1 cellular context compared by ENCODE assay signal in genomic region chr4:143184503-143185252, GRCh38.
TF ChIP-seq lines count a peak whose summit lies in the region.

Gene USP38, plus strand, starts transcription at chr4:143184917. Its CDS starts 534 bp downstream, at chr4:143185451.

TF ChIP-seq in HEK293, 187 proteins besides CTCF, POLR2A, EP300 and RAD21 (continued from another document and continues in another):
- TF ChIP-seq ZNF202 (tag by site-specific recombination; IDR thresholded peaks at IDR 0.05; ENCODE audit: borderline replicate concordance) (no peak), ZNF37A (tag by site-specific recombination; IDR thresholded peaks at IDR 0.05) (no peak), ZNF785 (tag by site-specific recombination; IDR thresholded peaks at IDR 0.05) (no peak), ZNF677 (tag by site-specific recombination; IDR thresholded peaks at IDR 0.05) (no peak), GLIS1 (tag by site-specific recombination; IDR thresholded peaks at IDR 0.05) (peak; percentile 17; the same call in 1 of the 2 replicates), PRDM1 (tag by site-specific recombination; IDR thresholded peaks at IDR 0.05) (no peak; the same call in 1 of the 2 replicates), ZNF335 (tag by site-specific recombination; conservative IDR thresholded peaks at IDR 0.05) (peak; percentile 93), ZNF175 (tag by site-specific recombination; IDR thresholded peaks at IDR 0.05) (no peak), ZNF701 (tag by site-specific recombination; IDR thresholded peaks at IDR 0.05) (no peak), ZNF19 (tag by site-specific recombination; IDR thresholded peaks at IDR 0.05; ENCODE audit: low read depth) (no peak), ZSCAN23 (tag by site-specific recombination; IDR thresholded peaks at IDR 0.05) (no peak), ZBTB21 (tag by site-specific recombination; IDR thresholded peaks at IDR 0.05) (peak; percentile 30; the same call in 1 of the 2 replicates), ZNF423 (tag by site-specific recombination; IDR thresholded peaks at IDR 0.05) (no peak), ZNF792 (tag by site-specific recombination; IDR thresholded peaks at IDR 0.05) (no peak), ZNF660 (tag by site-specific recombination; IDR thresholded peaks at IDR 0.05) (peak; percentile 25; the same call in 1 of the 2 replicates), ZNF544 (tag by site-specific recombination; IDR thresholded peaks at IDR 0.05) (no peak), ZNF48 (tag by site-specific recombination; IDR thresholded peaks at IDR 0.05) (no peak), ZNF16 (tag by site-specific recombination; IDR thresholded peaks at IDR 0.05; ENCODE audit: low read depth) (no peak), ZNF830 (tag by site-specific recombination; IDR thresholded peaks at IDR 0.05; ENCODE audit: low read depth) (no peak), KLF1 (tag by site-specific recombination; IDR thresholded peaks at IDR 0.05) (peak; percentile 76), ZNF707 (tag by site-specific recombination; IDR thresholded peaks at IDR 0.05) (no peak), ZNF24 (tag by site-specific recombination; IDR thresholded peaks at IDR 0.05) (0 out of 2 replicates have a peak, but pooled peaks have one; percentile 50), YY2 (tag by site-specific recombination; IDR thresholded peaks at IDR 0.05) (no peak), GLI4 (tag by site-specific recombination; IDR thresholded peaks at IDR 0.05) (no peak), BCL11B (tag by site-specific recombination; IDR thresholded peaks at IDR 0.05; ENCODE audit: low read depth) (no peak), ZIC2 (tag by site-specific recombination; IDR thresholded peaks at IDR 0.05) (0 out of 2 replicates have a peak, but pooled peaks have one; percentile 38), PRDM10 (tag by site-specific recombination; IDR thresholded peaks at IDR 0.05) (peak; percentile 63), OVOL3 (tag by site-specific recombination; IDR thresholded peaks at IDR 0.05) (no peak), ZNF510 (tag by site-specific recombination; IDR thresholded peaks at IDR 0.05; ENCODE audit: insufficient replicate concordance) (no peak), ZBTB48 (tag by site-specific recombination; IDR thresholded peaks at IDR 0.05) (no peak), KLF8 (tag by site-specific recombination; IDR thresholded peaks at IDR 0.05) (peak; percentile 83), GLI2 (tag by site-specific recombination; IDR thresholded peaks at IDR 0.05; ENCODE audit: borderline replicate concordance, low read depth) (no peak), ZBTB7A (tag by site-specific recombination; IDR thresholded peaks at IDR 0.05; ENCODE audit: low read depth) (no peak), ATF2 (tag by site-specific recombination; IDR thresholded peaks at IDR 0.05; ENCODE audit: low read depth) (no peak), ZNF350 (tag by site-specific recombination; IDR thresholded peaks at IDR 0.05) (no peak), MZF1 (tag by site-specific recombination; IDR thresholded peaks at IDR 0.05; ENCODE audit: borderline replicate concordance) (no peak), ZNF558 (tag by site-specific recombination; IDR thresholded peaks at IDR 0.05) (no peak), ZNF76 (tag by site-specific recombination; IDR thresholded peaks at IDR 0.05; ENCODE audit: borderline replicate concordance, low read depth) (peak; percentile 69), YY1 (tag by site-specific recombination; IDR thresholded peaks at IDR 0.05) (no peak; the same call in 1 of the 2 replicates), KLF9 (tag by site-specific recombination; IDR thresholded peaks at IDR 0.05; ENCODE audit: low read depth) (no peak), ZNF776 (tag by site-specific recombination; IDR thresholded peaks at IDR 0.05; ENCODE audit: borderline replicate concordance) (no peak), MEIS1 (CRISPR knock-in tag; IDR thresholded peaks at IDR 0.05; ENCODE audit: borderline replicate concordance) (no peak), ZNF777 (tag by site-specific recombination; IDR thresholded peaks at IDR 0.05; ENCODE audit: borderline replicate concordance) (no peak)
- TF ChIP-seq, protein P1, sequence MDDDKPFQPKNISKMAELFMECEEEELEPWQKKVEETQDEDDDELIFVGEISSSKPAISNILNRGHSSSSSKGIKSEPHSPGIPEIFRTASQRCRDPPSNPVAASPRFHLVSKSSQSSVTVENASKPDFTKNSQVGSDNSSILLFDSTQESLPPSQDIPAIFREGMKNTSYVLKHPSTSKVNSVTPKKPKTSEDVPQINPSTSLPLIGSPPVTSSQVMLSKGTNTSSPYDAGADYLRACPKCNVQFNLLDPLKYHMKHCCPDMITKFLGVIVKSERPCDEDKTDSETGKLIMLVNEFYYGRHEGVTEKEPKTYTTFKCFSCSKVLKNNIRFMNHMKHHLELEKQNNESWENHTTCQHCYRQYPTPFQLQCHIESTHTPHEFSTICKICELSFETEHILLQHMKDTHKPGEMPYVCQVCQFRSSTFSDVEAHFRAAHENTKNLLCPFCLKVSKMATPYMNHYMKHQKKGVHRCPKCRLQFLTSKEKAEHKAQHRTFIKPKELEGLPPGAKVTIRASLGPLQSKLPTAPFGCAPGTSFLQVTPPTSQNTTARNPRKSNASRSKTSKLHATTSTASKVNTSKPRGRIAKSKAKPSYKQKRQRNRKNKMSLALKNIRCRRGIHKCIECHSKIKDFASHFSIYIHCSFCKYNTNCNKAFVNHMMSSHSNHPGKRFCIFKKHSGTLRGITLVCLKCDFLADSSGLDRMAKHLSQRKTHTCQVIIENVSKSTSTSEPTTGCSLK (tag by site-specific recombination; IDR thresholded peaks at IDR 0.05), result no peak
- TF ChIP-seq, protein P2, sequence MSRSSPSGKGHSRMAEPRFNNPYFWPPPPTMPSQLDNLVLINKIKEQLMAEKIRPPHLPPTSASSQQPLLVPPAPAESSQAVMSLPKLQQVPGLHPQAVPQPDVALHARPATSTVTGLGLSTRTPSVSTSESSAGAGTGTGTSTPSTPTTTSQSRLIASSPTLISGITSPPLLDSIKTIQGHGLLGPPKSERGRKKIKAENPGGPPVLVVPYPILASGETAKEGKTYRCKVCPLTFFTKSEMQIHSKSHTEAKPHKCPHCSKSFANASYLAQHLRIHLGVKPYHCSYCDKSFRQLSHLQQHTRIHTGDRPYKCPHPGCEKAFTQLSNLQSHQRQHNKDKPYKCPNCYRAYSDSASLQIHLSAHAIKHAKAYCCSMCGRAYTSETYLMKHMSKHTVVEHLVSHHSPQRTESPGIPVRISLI (tag by site-specific recombination; IDR thresholded peaks at IDR 0.05), result no peak
- TF ChIP-seq, protein P3, sequence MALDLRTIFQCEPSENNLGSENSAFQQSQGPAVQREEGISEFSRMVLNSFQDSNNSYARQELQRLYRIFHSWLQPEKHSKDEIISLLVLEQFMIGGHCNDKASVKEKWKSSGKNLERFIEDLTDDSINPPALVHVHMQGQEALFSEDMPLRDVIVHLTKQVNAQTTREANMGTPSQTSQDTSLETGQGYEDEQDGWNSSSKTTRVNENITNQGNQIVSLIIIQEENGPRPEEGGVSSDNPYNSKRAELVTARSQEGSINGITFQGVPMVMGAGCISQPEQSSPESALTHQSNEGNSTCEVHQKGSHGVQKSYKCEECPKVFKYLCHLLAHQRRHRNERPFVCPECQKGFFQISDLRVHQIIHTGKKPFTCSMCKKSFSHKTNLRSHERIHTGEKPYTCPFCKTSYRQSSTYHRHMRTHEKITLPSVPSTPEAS (tag by site-specific recombination; IDR thresholded peaks at IDR 0.05), result no peak
- TF ChIP-seq, protein P4, sequence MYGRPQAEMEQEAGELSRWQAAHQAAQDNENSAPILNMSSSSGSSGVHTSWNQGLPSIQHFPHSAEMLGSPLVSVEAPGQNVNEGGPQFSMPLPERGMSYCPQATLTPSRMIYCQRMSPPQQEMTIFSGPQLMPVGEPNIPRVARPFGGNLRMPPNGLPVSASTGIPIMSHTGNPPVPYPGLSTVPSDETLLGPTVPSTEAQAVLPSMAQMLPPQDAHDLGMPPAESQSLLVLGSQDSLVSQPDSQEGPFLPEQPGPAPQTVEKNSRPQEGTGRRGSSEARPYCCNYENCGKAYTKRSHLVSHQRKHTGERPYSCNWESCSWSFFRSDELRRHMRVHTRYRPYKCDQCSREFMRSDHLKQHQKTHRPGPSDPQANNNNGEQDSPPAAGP (tag by site-specific recombination; IDR thresholded peaks at IDR 0.05), result 0 out of 2 replicates have a peak, but pooled peaks have one; percentile 26
- TF ChIP-seq, protein P5, sequence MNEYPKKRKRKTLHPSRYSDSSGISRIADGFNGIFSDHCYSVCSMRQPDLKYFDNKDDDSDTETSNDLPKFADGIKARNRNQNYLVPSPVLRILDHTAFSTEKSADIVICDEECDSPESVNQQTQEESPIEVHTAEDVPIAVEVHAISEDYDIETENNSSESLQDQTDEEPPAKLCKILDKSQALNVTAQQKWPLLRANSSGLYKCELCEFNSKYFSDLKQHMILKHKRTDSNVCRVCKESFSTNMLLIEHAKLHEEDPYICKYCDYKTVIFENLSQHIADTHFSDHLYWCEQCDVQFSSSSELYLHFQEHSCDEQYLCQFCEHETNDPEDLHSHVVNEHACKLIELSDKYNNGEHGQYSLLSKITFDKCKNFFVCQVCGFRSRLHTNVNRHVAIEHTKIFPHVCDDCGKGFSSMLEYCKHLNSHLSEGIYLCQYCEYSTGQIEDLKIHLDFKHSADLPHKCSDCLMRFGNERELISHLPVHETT (tag by site-specific recombination; IDR thresholded peaks at IDR 0.05), result no peak
- TF ChIP-seq, protein P6, sequence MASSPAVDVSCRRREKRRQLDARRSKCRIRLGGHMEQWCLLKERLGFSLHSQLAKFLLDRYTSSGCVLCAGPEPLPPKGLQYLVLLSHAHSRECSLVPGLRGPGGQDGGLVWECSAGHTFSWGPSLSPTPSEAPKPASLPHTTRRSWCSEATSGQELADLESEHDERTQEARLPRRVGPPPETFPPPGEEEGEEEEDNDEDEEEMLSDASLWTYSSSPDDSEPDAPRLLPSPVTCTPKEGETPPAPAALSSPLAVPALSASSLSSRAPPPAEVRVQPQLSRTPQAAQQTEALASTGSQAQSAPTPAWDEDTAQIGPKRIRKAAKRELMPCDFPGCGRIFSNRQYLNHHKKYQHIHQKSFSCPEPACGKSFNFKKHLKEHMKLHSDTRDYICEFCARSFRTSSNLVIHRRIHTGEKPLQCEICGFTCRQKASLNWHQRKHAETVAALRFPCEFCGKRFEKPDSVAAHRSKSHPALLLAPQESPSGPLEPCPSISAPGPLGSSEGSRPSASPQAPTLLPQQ (tag by site-specific recombination; IDR thresholded peaks at IDR 0.05), result peak; percentile 48; the same call in 1 of the 2 replicates
